Comparison of ENCODE assay signal across 15 cellular contexts in genomic region chr5:134509308-134510040, GRCh38. TPM values are rescaled to one million over a fixed set of nuclear protein-coding genes. Genes with fewer than 3 reads are reported as not detected.
DNase-seq lines count a peak whose midpoint lies in the region; ATAC-seq and TF ChIP-seq lines count a peak whose summit lies in the region.
"Had no signal": no experiment of that assay in that cellular context is flagged by ENCODE, and none has a peak within 500 bp of the region (broad histone marks: within the 10 kb centered on the region; RNA-seq: fewer than 3 reads in every experiment).

No MANE protein-coding gene starts in this region.

- peak overlapping the region; percentile 33; the same call in 2 of the 3 replicates for H2BK15ac ChIP-seq in IMR-90 (ENCODE audit: low read depth, low read length)

- peak overlapping the region; percentile 73 for H3K27ac Mint-ChIP-seq in activated T-helper 17 cell treated with anti-CD3 and anti-CD28 coated beads, Interleukin-2, amount 50 U/mL, for 72 hours
- H3K27ac Mint-ChIP-seq: T-helper 1 cell treated with Interleukin-12 subunit alpha and Interleukin-12 subunit beta and Interleukin-4 antibody, amounts not matched to agents 30 μg/mL and 1 μg/mL, for 36 hours had no signal

- H3K9ac ChIP-seq in IMR-90 (ENCODE audit: low read depth, low read length) = no peak overlapping the region

- POLR2A ChIA-PET in IMR-90 (lab: Charles Lee; ENCODE audit: unreplicated experiment) = no interaction called here

- peak overlapping the region; percentile 55 for H3K14ac ChIP-seq in IMR-90 (replicated peaks; ENCODE audit: low read depth, low read length)

- H2AFZ ChIP-seq in IMR-90 (replicated peaks; ENCODE audit: low read length, poor library complexity) = peak overlapping the region; percentile 9

- no peaks in the 10 kb centered on the region for H3K9me3 Mint-ChIP-seq in activated T-helper 17 cell treated with anti-CD3 and anti-CD28 coated beads, Interleukin-2, amount 50 U/mL, for 72 hours
- H3K9me3 Mint-ChIP-seq: naive B cell; T-helper 1 cell treated with Interleukin-12 subunit alpha and Interleukin-12 subunit beta and Interleukin-4 antibody, amounts not matched to agents 30 μg/mL and 1 μg/mL, for 36 hours had no signal

- TF ChIP-seq RAD21 in IMR-90 (IDR thresholded peaks at IDR 0.05; ENCODE audit: low read length) = no peak

- peak overlapping the region; percentile 27 for H3K18ac ChIP-seq in IMR-90 (ENCODE audit: low read depth, low read length)

- H3K27me3 ChIP-seq in IMR-90 (ENCODE audit: control insufficient read depth, insufficient read depth, low read length) = no peaks in the 10 kb centered on the region
- no peaks in the 10 kb centered on the region for H3K27me3 ChIP-seq in kidney epithelial cell (ENCODE audit: control insufficient read depth, insufficient read depth, low read length)
- H3K27me3 ChIP-seq: thyroid gland had no signal

- no peak overlapping the region for H3K4me3 ChIP-seq in AG10803 (ENCODE audit: low read length)
- H3K4me3 ChIP-seq in IMR-90 (ENCODE audit: insufficient read depth, low read depth, low read length) = no peak overlapping the region
- no peak overlapping the region for H3K4me3 ChIP-seq in kidney epithelial cell (ENCODE audit: low read depth, low read length)
- H3K4me3 ChIP-seq: coronary artery, thyroid gland had no signal

- H2AK9ac ChIP-seq in IMR-90 (replicated peaks; ENCODE audit: low read depth, low read length, poor library complexity) = peak overlapping the region; percentile 19

- peak overlapping the region; percentile 5 for H2BK5ac ChIP-seq in IMR-90 (ENCODE audit: low read depth, low read length, poor library complexity, severe bottlenecking)

- peak overlapping the region; percentile 39; the same call in 1 of the 2 replicates for H2BK20ac ChIP-seq in IMR-90 (ENCODE audit: low read depth, low read length)

- no peak overlapping the region for H3K4me3 Mint-ChIP-seq in activated T-helper 17 cell treated with anti-CD3 and anti-CD28 coated beads, Interleukin-2, amount 50 U/mL, for 72 hours
- H3K4me3 Mint-ChIP-seq: naive B cell; T-helper 1 cell treated with Interleukin-12 subunit alpha and Interleukin-12 subunit beta and Interleukin-4 antibody, amounts not matched to agents 30 μg/mL and 1 μg/mL, for 36 hours had no signal

- no peaks in the 10 kb centered on the region for H3K9me3 ChIP-seq in IMR-90 (ENCODE audit: control insufficient read depth, insufficient read depth, low read length)
- H3K9me3 ChIP-seq: thyroid gland had no signal

- H3K56ac ChIP-seq in IMR-90 (ENCODE audit: extremely low read depth, insufficient read depth, low read length) = no peak overlapping the region

- no peaks in the 10 kb centered on the region for H4K20me1 ChIP-seq in IMR-90 (ENCODE audit: insufficient read depth, low read length)

- WGBS in IMR-90 (ENCODE audit: extremely low coverage in 2 of 2, insufficient read length in 1 of 2), 2 experiments = 100% methylated on average over 3 of the region's 13 CpGs; no CpG with 5 or more reads in 1 of the 2 experiments

- H3K27me3 Mint-ChIP-seq in activated T-helper 17 cell treated with anti-CD3 and anti-CD28 coated beads, Interleukin-2, amount 50 U/mL, for 72 hours = no peaks in the 10 kb centered on the region
- H3K27me3 Mint-ChIP-seq: naive B cell had no signal

- TF ChIP-seq CTCF in AG10803 (conservative IDR thresholded peaks at IDR 0.05; ENCODE audit: low read length) (no peak), IMR-90 (conservative IDR thresholded peaks at IDR 0.05; ENCODE audit: low read depth, low read length) (no peak), kidney epithelial cell (IDR thresholded peaks at IDR 0.05; ENCODE audit: insufficient read depth, low read length, poor library complexity, severe bottlenecking) (no peak)

- peaks cover 0 to 4% of the 10 kb centered on the region in 2 experiments; a peak in 1 of 4 replicates for H3K79me1 ChIP-seq in IMR-90 (ENCODE audit: low read depth in 1 of 2, low read length in 2 of 2)

- no peaks in the 10 kb centered on the region for H3K36me3 Mint-ChIP-seq in activated T-helper 17 cell treated with anti-CD3 and anti-CD28 coated beads, Interleukin-2, amount 50 U/mL, for 72 hours (ENCODE audit: low read depth)
- H3K36me3 Mint-ChIP-seq: naive B cell had no signal

- H3K4me1 ChIP-seq in IMR-90 (ENCODE audit: control insufficient read depth, insufficient read depth, low read length) = peaks cover 37% of the 10 kb centered on the region

- TF ChIP-seq POLR2A in IMR-90 (IDR thresholded peaks at IDR 0.05; ENCODE audit: low read depth, low read length) = no peak

- peak overlapping the region; percentile 51; the same call in 1 of the 2 replicates for H2BK120ac ChIP-seq in IMR-90 (ENCODE audit: low read depth, low read length)

- no peak overlapping the region for H3K27ac ChIP-seq in IMR-90 (ENCODE audit: insufficient read depth, low read length)
- H3K27ac ChIP-seq: C4-2B, coronary artery, thyroid gland had no signal

- DNase-seq in AG10803 (ENCODE audit: low read depth) (peak; percentile 76), IMR-90 (peak; percentile 52), kidney epithelial cell (ENCODE audit: low read depth) (peak; percentile 70), NCI-H2029 (lab: John Stamatoyannopoulos, UW) (no peak), NCI-H1417 treated with DMSO at 0.1 percent for 48 hours (lab: John Stamatoyannopoulos, UW) (no peak), NCI-H345 (lab: John Stamatoyannopoulos, UW) (no peak)
- DNase-seq: HCEC 1CT; naive B cell; stimulated activated CD4-positive, alpha-beta T cell treated with anti-CD3 and anti-CD28 coated beads, Interleukin-2, amount 100 ng/mL, for 48 hours; thyroid gland had no signal

- peak overlapping the region; percentile 72 for H3K23ac ChIP-seq in IMR-90 (ENCODE audit: low read depth, low read length)

- H4K5ac ChIP-seq in IMR-90 (ENCODE audit: low read depth, low read length) = no peak overlapping the region

- ATAC-seq in IMR-90 (ENCODE audit: low read depth) (no peak; the same call in 1 of the 2 replicates), HG03520 (IDR thresholded peaks at IDR 0.05; ENCODE audit: unreplicated experiment) (no peak)
- ATAC-seq in activated T-helper 17 cell treated with anti-CD3 and anti-CD28 coated beads, Interleukin-2, amount 50 U/mL, for 72 hours (replicated peaks) = peak; percentile 37

- dilution Hi-C loops in IMR-90 (cut with HindIII; ENCODE audit: low sequenced_read_pairs, unreplicated experiment) = no loop called here

- peaks cover 43% of the 10 kb centered on the region for H3K9me1 ChIP-seq in IMR-90 (ENCODE audit: insufficient read depth, low read length)

- peaks cover 28% of the 10 kb centered on the region for H3K4me1 Mint-ChIP-seq in activated T-helper 17 cell treated with anti-CD3 and anti-CD28 coated beads, Interleukin-2, amount 50 U/mL, for 72 hours
- H3K4me1 Mint-ChIP-seq: naive B cell had no signal

- peak overlapping the region in 1 of 2 experiments; percentile 20; a peak in 1 of 4 replicates for H4K8ac ChIP-seq in IMR-90 (ENCODE audit: low read depth in 2 of 2, low read length in 2 of 2)

- H3K36me3 ChIP-seq in IMR-90 (ENCODE audit: control insufficient read depth, insufficient read depth, low read length) (no peaks in the 10 kb centered on the region), kidney epithelial cell (ENCODE audit: control insufficient read depth, insufficient read depth, low read length) (no peaks in the 10 kb centered on the region)
- H3K36me3 ChIP-seq: thyroid gland had no signal

- intact Hi-C loops in IMR-90 (cut with micrococcal nuclease) = no loop called here

- in situ Hi-C loops in IMR-90 (cut with MboI; ENCODE audit: low sequenced_read_pairs) = no loop called here

- H3K4ac ChIP-seq in IMR-90 (ENCODE audit: low read depth, low read length) = peak overlapping the region; percentile 38

- BruUV-seq in IMR-90 (replicated peaks; lab: Mats Ljungman, UMichigan) = no TSS peak

- H4K91ac ChIP-seq in IMR-90 (ENCODE audit: insufficient read depth, low read depth, low read length) = peak overlapping the region; percentile 44; the same call in 1 of the 2 replicates

- H2AK5ac ChIP-seq in IMR-90 (ENCODE audit: low read depth, low read length) = peak overlapping the region; percentile 83

- CTCF ChIA-PET in IMR-90 (lab: Yijun Ruan, JAX) = no interaction called here

- no peak overlapping the region for H3K4me2 ChIP-seq in IMR-90 (ENCODE audit: low read depth, low read length)

TF ChIP-seq in IMR-90, 13 proteins besides CTCF, POLR2A, EP300 and RAD21:
- TF ChIP-seq FOS (IDR thresholded peaks at IDR 0.05; ENCODE audit: low read depth, low read length) (peak; percentile 68), CHD1 (IDR thresholded peaks at IDR 0.05; ENCODE audit: low read depth, low read length) (no peak)

RNA-seq across cellular contexts. Expression of gene JADE2, which starts 16.0 kb away (rescaled TPM):
- total RNA-seq in IMR-90 (2012; rRNA removed) (13.9 and 14.9 TPM in 2 replicates), kidney epithelial cell (13.5 and 20.8 TPM in 2 replicates)
- 13.3 and 16.7 TPM in 2 replicates for polyA plus RNA-seq in IMR-90 (2012; rRNA removed)
- 10.0 and 16.8 TPM in 2 replicates for polyA plus RNA-seq in IMR-90 (2012; cell fraction: cytosol; rRNA removed)
- 19.0 and 26.8 TPM in 2 replicates for polyA plus RNA-seq in IMR-90 (2012; cell fraction: nucleus; rRNA removed; ENCODE audit: low replicate concordance)
- total RNA-seq in activated T-helper 17 cell treated with anti-CD3 and anti-CD28 coated beads, Interleukin-2, amount 50 U/mL, for 72 hours = 10 to 100 TPM; 75.3 to 93.3 TPM

Comparison
In these comparisons a context has a peak if more than half of its experiments do, and no peak if none do; other contexts are left out.
1. DNase-seq: peak in AG10803 (single experiment), IMR-90 (single experiment) and kidney epithelial cell (single experiment); none in NCI-H2029 (single experiment), NCI-H1417 treated with DMSO at 0.1 percent for 48 hours (single experiment) and NCI-H345 (single experiment).